In genomic region chr13:59962343-59962742, GRCh38 we compare ENCODE assay signal across 19 cellular contexts.
DNase-seq lines count a peak whose midpoint lies in the region; ATAC-seq and TF ChIP-seq lines count a peak whose summit lies in the region.
"Had no signal": no experiment of that assay in that cellular context is flagged by ENCODE, and none has a peak within 500 bp of the region (broad histone marks: within the 10 kb centered on the region; RNA-seq: fewer than 3 reads in every experiment).

No MANE protein-coding gene starts in this region.

- H3K27me3 Mint-ChIP-seq in endodermal cell (ENCODE audit: insufficient read depth) (no peaks in the 10 kb centered on the region), CD14-positive monocyte (ENCODE audit: low read depth in 3 of 3) (peaks cover 0 to 1% (median 0%) of the 10 kb centered on the region in 3 donors), MCF 10A (ENCODE audit: insufficient read depth, unreplicated experiment) (no peaks in the 10 kb centered on the region)
- H3K27me3 Mint-ChIP-seq: CD4-positive, alpha-beta memory T cell had no signal

- H3K27me3 ChIP-seq in H7 (ENCODE audit: control insufficient read depth, insufficient read depth, low read length) (no peaks in the 10 kb centered on the region; the same call in 1 of the 2 replicates), endodermal cell (ENCODE audit: control insufficient read depth, insufficient read depth, low read length, poor library complexity, severe bottlenecking) (no peaks in the 10 kb centered on the region)
- H3K27me3 ChIP-seq: BE2C; BLaER1 treated with 17β-estradiol and CSF1 and Interleukin-3, amounts not matched to agents 10 nM and 100 nM had no signal

- H3K4me1 ChIP-seq in endodermal cell (ENCODE audit: control insufficient read depth, insufficient read depth, low read length), result peaks cover 10% of the 10 kb centered on the region
- H3K4me1 ChIP-seq: BE2C; BLaER1 treated with 17β-estradiol and CSF1 and Interleukin-3, amounts not matched to agents 10 nM and 100 nM; HAP-1 had no signal

- intact Hi-C loops in CD14-positive monocyte (cut with micrococcal nuclease) (no loop called here), MCF 10A (cut with micrococcal nuclease) (no loop called here)

- H3K9me3 ChIP-seq in endodermal cell (ENCODE audit: control insufficient read depth, low read length), result peaks cover 12% of the 10 kb centered on the region
- H3K9me3 ChIP-seq: BE2C; BLaER1 treated with 17β-estradiol and CSF1 and Interleukin-3, amounts not matched to agents 10 nM and 100 nM; HAP-1 had no signal

- H3K4me1 Mint-ChIP-seq in endodermal cell (peaks cover 3% of the 10 kb centered on the region), CD14-positive monocyte (peaks cover 3% of the 10 kb centered on the region), MCF 10A (ENCODE audit: insufficient read depth, unreplicated experiment) (no peaks in the 10 kb centered on the region)
- H3K4me1 Mint-ChIP-seq: CD4-positive, alpha-beta memory T cell had no signal

- no TSS peak for BruUV-seq in MCF 10A (replicated peaks; lab: Mats Ljungman, UMichigan)

- H3K27ac Mint-ChIP-seq in endodermal cell (no peak overlapping the region), CD14-positive monocyte (no peak overlapping the region), MCF 10A (ENCODE audit: low read depth, unreplicated experiment) (no peak overlapping the region)
- H3K27ac Mint-ChIP-seq: CD4-positive, alpha-beta memory T cell; HFFc6 had no signal

- H3K9ac ChIP-seq in endodermal cell (ENCODE audit: extremely low read depth, low read length, poor library complexity, severe bottlenecking), result no peak overlapping the region
- H3K9ac ChIP-seq: BLaER1 treated with 17β-estradiol and CSF1 and Interleukin-3, amounts not matched to agents 10 nM and 100 nM; GM23248 had no signal

- ATAC-seq in HG03378 (IDR thresholded peaks at IDR 0.05; ENCODE audit: unreplicated experiment), result no peak

- H3K4me3 Mint-ChIP-seq in endodermal cell (no peak overlapping the region), CD14-positive monocyte (no peak overlapping the region), MCF 10A (ENCODE audit: unreplicated experiment) (no peak overlapping the region)
- H3K4me3 Mint-ChIP-seq: CD4-positive, alpha-beta memory T cell; HFFc6 had no signal

- peaks cover 11% of the 10 kb centered on the region for H3K36me3 Mint-ChIP-seq in endodermal cell (ENCODE audit: low read depth)
- H3K36me3 Mint-ChIP-seq in CD14-positive monocyte, result peaks cover 2 to 10% of the 10 kb centered on the region in 2 donors
- H3K36me3 Mint-ChIP-seq in MCF 10A (ENCODE audit: insufficient read depth, unreplicated experiment), result peaks cover 8% of the 10 kb centered on the region
- H3K36me3 Mint-ChIP-seq: CD4-positive, alpha-beta memory T cell had no signal

- POLR2A ChIA-PET in MCF 10A (lab: Yijun Ruan, JAX), result interaction anchor here (0.7 kb wide), 1 partner anchor 15 kb away, joined by 3 read pairs; no protein-coding TSS in a partner anchor

- H3K9me3 Mint-ChIP-seq in endodermal cell (peaks cover 2% of the 10 kb centered on the region), CD14-positive monocyte (peaks cover 0 to 2% (median 0%) of the 10 kb centered on the region in 7 donors), MCF 10A (ENCODE audit: unreplicated experiment) (no peaks in the 10 kb centered on the region)
- H3K9me3 Mint-ChIP-seq: HFFc6 had no signal

- 93% methylated on average over 3 to 4 of the region's 4 CpGs for WGBS in endodermal cell (ENCODE audit: insufficient coverage in 1 of 2, insufficient read length in 1 of 2), 2 experiments

- no peak overlapping the region for H3K27ac ChIP-seq in endodermal cell (ENCODE audit: low read depth, low read length)
- H3K27ac ChIP-seq: BLaER1 treated with 17β-estradiol and CSF1 and Interleukin-3, amounts not matched to agents 10 nM and 100 nM; GM23248 had no signal

- TF ChIP-seq CTCF in endodermal cell (conservative IDR thresholded peaks at IDR 0.05) (no peak), CD14-positive monocyte (IDR thresholded peaks at IDR 0.05) (no peak), MCF 10A (IDR thresholded peaks at IDR 0.05; ENCODE audit: unreplicated experiment) (no peak)

- H3K4me3 ChIP-seq in H7 (ENCODE audit: insufficient read depth, low read depth, low read length) (no peak overlapping the region), endodermal cell (ENCODE audit: low read length) (no peak overlapping the region)
- H3K4me3 ChIP-seq: BLaER1 treated with 17β-estradiol and CSF1 and Interleukin-3, amounts not matched to agents 10 nM and 100 nM; GM23248; HAP-1 had no signal

- H3K36me3 ChIP-seq in H7 (replicated peaks; ENCODE audit: control insufficient read depth, insufficient read depth, low read length), result no peaks in the 10 kb centered on the region
- H3K36me3 ChIP-seq in endodermal cell (ENCODE audit: control insufficient read depth, insufficient read depth, low read length), result peaks cover 62% of the 10 kb centered on the region
- H3K36me3 ChIP-seq: BE2C, HAP-1 had no signal

- DNase-seq in ELF-1 (ENCODE audit: low read depth, low spot score), result peak; percentile 3
- peak; percentile 8 for DNase-seq in H7
- DNase-seq in endodermal cell, result peak; percentile 44
- DNase-seq in iPS-NIHi7 (ENCODE audit: extremely low spot score), result peak; percentile 13
- DNase-seq in CD14-positive monocyte (ENCODE audit: low spot score), result no peak
- DNase-seq in ACHN, result no peak
- DNase-seq in MCF 10A (ENCODE audit: unreplicated experiment), result no peak
- DNase-seq: AML-193; BE2C; Calu3; CD4-positive, alpha-beta memory T cell; COR-L47; DMS53; DMS79 treated with DMSO at 0.1 percent for 48 hours; GM23248; HFFc6 had no signal

- in situ Hi-C loops in ACHN (cut with HindIII; ENCODE audit: low pct_ligation_motif_present, low pct_unique_long_range_greater_than_20kb, low sequenced_read_pairs), result no loop called here

- CTCF ChIA-PET in MCF 10A (lab: Yijun Ruan, JAX), result interaction anchor here (0.7 to 0.8 kb wide), 2 partner anchors 16 to 155 kb away, joined by 3 read pairs; no protein-coding TSS in a partner anchor

Comparison
In these comparisons a context has a peak if more than half of its experiments do, and no peak if none do; other contexts are left out.
1. DNase-seq: peak in ELF-1 (single experiment), H7 (single experiment), endodermal cell (single experiment) and iPS-NIHi7 (single experiment); none in CD14-positive monocyte (single experiment), ACHN (single experiment) and MCF 10A (single experiment).